Comparison of ENCODE assay signal across 1 cellular context in the genomic region with DNA sequence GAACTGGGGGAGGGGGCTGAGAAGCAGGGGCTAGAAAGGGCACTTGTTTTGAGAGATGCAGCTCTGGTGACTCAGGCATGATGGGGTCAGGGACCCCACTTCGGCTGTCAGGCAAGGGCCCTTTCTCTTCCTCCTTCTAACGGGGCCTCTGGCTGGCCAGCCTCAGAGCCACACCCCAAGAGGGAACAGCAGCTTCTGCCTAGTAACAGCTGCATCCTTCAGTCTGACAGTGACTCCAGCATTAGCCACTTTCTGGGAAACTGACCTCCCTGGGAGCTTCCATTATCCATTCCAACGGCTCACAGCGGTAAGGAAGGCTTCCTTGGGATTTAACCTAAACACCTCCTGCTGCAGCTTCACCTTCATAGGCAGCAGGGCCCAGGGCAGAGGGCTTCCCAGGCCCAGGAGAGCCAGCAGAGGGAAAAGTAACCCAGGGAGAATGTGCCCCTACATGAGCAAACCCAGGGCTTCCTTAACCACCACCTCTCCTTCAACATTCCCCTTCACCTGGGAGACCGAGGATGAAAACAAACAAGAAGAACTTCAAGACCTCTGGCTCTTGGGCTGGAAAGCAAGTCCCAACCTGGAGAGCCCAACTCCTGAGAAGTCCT.
TF ChIP-seq lines count a peak whose summit lies in the region.

No MANE protein-coding gene starts in this region.

TF ChIP-seq in H1, 55 proteins besides CTCF, POLR2A, EP300 and RAD21:
- 0 out of 2 replicates have a peak, but pooled peaks have one; percentile 21 for TF ChIP-seq CREB1 (IDR thresholded peaks at IDR 0.05)
- TF ChIP-seq SUZ12 (IDR thresholded peaks at IDR 0.05; ENCODE audit: low read length): no peak
- no peak for TF ChIP-seq SRF (IDR thresholded peaks at IDR 0.05; ENCODE audit: low read depth, low read length)
- no peak for TF ChIP-seq RBBP5 (IDR thresholded peaks at IDR 0.05; ENCODE audit: borderline replicate concordance, low read depth, low read length)
- TF ChIP-seq RFX5 (IDR thresholded peaks at IDR 0.05; ENCODE audit: borderline replicate concordance, low read depth, low read length): peak; percentile 87
- 0 out of 4 replicates have a peak, but pooled peaks of 1 of the 2 experiments have one; percentile 48 for TF ChIP-seq SIN3A (conservative IDR thresholded peaks at IDR 0.05 in 1 of 2, IDR thresholded peaks at IDR 0.05 in 1 of 2; ENCODE audit: low read depth in 1 of 2, low read length in 2 of 2)
- no peak for TF ChIP-seq FOSL1 (IDR thresholded peaks at IDR 0.05; ENCODE audit: insufficient read depth, low read depth, low read length)
- TF ChIP-seq RXRA (IDR thresholded peaks at IDR 0.05; ENCODE audit: insufficient read depth, low read depth, low read length): no peak
- no peak for TF ChIP-seq POLR2AphosphoS5 (IDR thresholded peaks at IDR 0.05; ENCODE audit: low read depth, low read length)
- TF ChIP-seq ASH2L (IDR thresholded peaks at IDR 0.05; ENCODE audit: low read length): no peak
- TF ChIP-seq POU5F1 (IDR thresholded peaks at IDR 0.05; ENCODE audit: low read depth, low read length): no peak
TF ChIP-seq in H1: peak in this region for 3.
